13 cellular contexts compared by ENCODE assay signal in genomic region chr4:141652161-141652778, GRCh38. TPM values are rescaled to one million over a fixed set of nuclear protein-coding genes. Genes with fewer than 3 reads are reported as not detected.
A peak's percentile ranks its signal among the peaks of the same experiment; 100 is the strongest.
DNase-seq lines count a peak whose midpoint lies in the region; ATAC-seq, FAIRE-seq and TF ChIP-seq lines count a peak whose summit lies in the region.
"Had no signal": no experiment of that assay in that cellular context is flagged by ENCODE, and none has a peak within 500 bp of the region (broad histone marks: within the 10 kb centered on the region; RNA-seq: fewer than 3 reads in every experiment).

No MANE protein-coding gene starts in this region.

- H3K79me1 ChIP-seq in mesendoderm (ENCODE audit: low read length), result no peaks in the 10 kb centered on the region

- RAD21 ChIA-PET in GM12878 (lab: Charles Lee; ENCODE audit: unreplicated experiment), result no interaction called here

- in situ Hi-C loops in GM12878 (cut with MboI), result no loop called here

- intact Hi-C loops in GM12878 (cut with micrococcal nuclease; ENCODE audit: unreplicated experiment), result no loop called here
- intact Hi-C loops in left ventricle myocardium superior (cut with micrococcal nuclease), result no loop called here

- H2BK5ac ChIP-seq in mesendoderm (ENCODE audit: low read length), result no peak overlapping the region

- no peaks in the 10 kb centered on the region for H4K20me1 ChIP-seq in GM12878 (ENCODE audit: control insufficient read depth, insufficient read depth)

- SMC1A ChIA-PET in GM12878 (lab: Charles Lee; ENCODE audit: uncharacterized antibody, unreplicated experiment), result interaction anchor here (1.2 kb wide), 1 partner anchor 345 kb away, joined by 3 read pairs; no protein-coding TSS in a partner anchor

- no peak overlapping the region for H2AK5ac ChIP-seq in mesendoderm (ENCODE audit: low read length)

- TF ChIP-seq POLR2A in GM12878 (IDR thresholded peaks at IDR 0.05; ENCODE audit: low read depth, low read length), result no peak

- H3K27me3 ChIP-seq in GM12878 (replicated peaks in 1 of 2; ENCODE audit: control insufficient read depth in 2 of 2, insufficient read depth in 2 of 2, low read length in 1 of 2) (no peaks in the 10 kb centered on the region), skeletal muscle satellite cell (ENCODE audit: control insufficient read depth, insufficient read depth, low read length) (no peaks in the 10 kb centered on the region), mesendoderm (ENCODE audit: insufficient read depth, low read length, poor library complexity) (no peaks in the 10 kb centered on the region)
- H3K27me3 ChIP-seq: upper lobe of left lung had no signal

- TF ChIP-seq EP300 in GM12878 (IDR thresholded peaks at IDR 0.05; ENCODE audit: borderline replicate concordance in 1 of 2, control insufficient read depth in 1 of 2, low read depth in 2 of 2, low read length in 2 of 2), result no peak

- H3K4ac ChIP-seq in mesendoderm (ENCODE audit: low read depth, low read length), result no peak overlapping the region

- CTCF ChIA-PET in GM12878 (lab: Yijun Ruan, JAX), result interaction anchor here (1.5 kb wide), 2 partner anchors 10 to 23 kb away, joined by 4 read pairs; no protein-coding TSS in a partner anchor

- H2AFZ ChIP-seq in GM12878 (ENCODE audit: control insufficient read depth, low read depth, low read length), result no peak overlapping the region; the same call in 1 of the 2 replicates

- H3K27ac ChIP-seq in GM12878 (ENCODE audit: control insufficient read depth, insufficient read depth) (no peak overlapping the region), mesendoderm (ENCODE audit: low read depth, low read length) (no peak overlapping the region)

- H2BK120ac ChIP-seq in mesendoderm (ENCODE audit: low read depth, low read length), result no peak overlapping the region

- H3K4me2 ChIP-seq in GM12878 (ENCODE audit: control insufficient read depth, insufficient read depth), result no peak overlapping the region
- peak overlapping the region; percentile 0 for H3K4me2 ChIP-seq in skeletal muscle satellite cell (ENCODE audit: low read length)
- H3K4me2 ChIP-seq in mesendoderm (ENCODE audit: low read length), result no peak overlapping the region

- no peak overlapping the region for H2BK15ac ChIP-seq in mesendoderm (replicated peaks; ENCODE audit: low read depth)

- no peak overlapping the region for H3K4me3 ChIP-seq in GM12878
- H3K4me3 ChIP-seq in skeletal muscle satellite cell (ENCODE audit: low read length), result no peak overlapping the region
- no peak overlapping the region for H3K4me3 ChIP-seq in mesendoderm (ENCODE audit: low read length)
- H3K4me3 ChIP-seq: upper lobe of left lung had no signal

- peaks cover 30% of the 10 kb centered on the region for H3K79me2 ChIP-seq in GM12878 (ENCODE audit: control insufficient read depth, insufficient read depth, low read length)
- no peaks in the 10 kb centered on the region for H3K79me2 ChIP-seq in mesendoderm (ENCODE audit: control insufficient read depth, insufficient read depth, low read length)

- no peak for TF ChIP-seq RAD21 in GM12878 (IDR thresholded peaks at IDR 0.05; ENCODE audit: insufficient read depth, low read depth, low read length)

- H3K9me3 ChIP-seq in GM12878 (replicated peaks; ENCODE audit: control insufficient read depth, insufficient read depth, low read length) (no peaks in the 10 kb centered on the region; the same call in 1 of the 3 replicates), skeletal muscle satellite cell (replicated peaks; ENCODE audit: low read length) (no peaks in the 10 kb centered on the region)
- H3K9me3 ChIP-seq: upper lobe of left lung had no signal

- no peaks in the 10 kb centered on the region; a peak in 1 of 4 replicates for H3K36me3 ChIP-seq in GM12878 (ENCODE audit: control insufficient read depth in 2 of 2, insufficient read depth in 2 of 2, low read length in 1 of 2)
- H3K36me3 ChIP-seq in skeletal muscle satellite cell (ENCODE audit: insufficient read depth, low read length), result no peaks in the 10 kb centered on the region
- H3K36me3 ChIP-seq in mesendoderm (ENCODE audit: control insufficient read depth, insufficient read depth, low read length), result no peaks in the 10 kb centered on the region
- H3K36me3 ChIP-seq: upper lobe of left lung had no signal

- H3K23ac ChIP-seq in mesendoderm (ENCODE audit: low read length), result no peak overlapping the region

- no peak overlapping the region for H3K56ac ChIP-seq in mesendoderm (ENCODE audit: low read length)

- no peaks in the 10 kb centered on the region for H3K4me1 ChIP-seq in GM12878 (ENCODE audit: control insufficient read depth, insufficient read depth, low read length)
- peaks cover 20% of the 10 kb centered on the region for H3K4me1 ChIP-seq in skeletal muscle satellite cell (ENCODE audit: control insufficient read depth, insufficient read depth, low read length)
- no peaks in the 10 kb centered on the region for H3K4me1 ChIP-seq in mesendoderm (ENCODE audit: control insufficient read depth, low read depth, low read length)

- BruUV-seq in GM12878 (replicated peaks; lab: Mats Ljungman, UMichigan), result no TSS peak

- H3K9ac ChIP-seq in GM12878 (ENCODE audit: control insufficient read depth, insufficient read depth, low read length) (no peak overlapping the region), skeletal muscle satellite cell (ENCODE audit: low read depth, low read length) (no peak overlapping the region), mesendoderm (ENCODE audit: low read length) (no peak overlapping the region)

- ATAC-seq in GM12878 (no peak; the same call in 2 of the 3 replicates), left ventricle myocardium superior (peak; percentile 65), HG03097 (IDR thresholded peaks at IDR 0.05; ENCODE audit: low FRiP score, unreplicated experiment) (no peak)
- ATAC-seq: HCT116 had no signal

- DNase-seq in Daoy (ENCODE audit: low read depth) (peak; percentile 22), GM12878 (ENCODE audit: low read depth, low spot score) (no peak), left ventricle myocardium superior (no peak), mesendoderm (no peak), occipital lobe (lab: John Stamatoyannopoulos, UW) (no peak), NCI-H146 (lab: John Stamatoyannopoulos, UW) (no peak)
- DNase-seq: CD4-positive, alpha-beta T cell; RPMI8226; upper lobe of left lung had no signal

- H3K18ac ChIP-seq in mesendoderm (ENCODE audit: low read length), result no peak overlapping the region

- no peak overlapping the region for H4K8ac ChIP-seq in mesendoderm (ENCODE audit: low read depth, low read length)

- 33% methylated on average over 4 of the region's 4 CpGs for WGBS in GM12878 (ENCODE audit: insufficient coverage, insufficient replicate concordance, low lambda C conversion rate, missing lambda C conversion rate)
- no CpG with 5 or more reads among the region's 4 CpGs for WGBS in mesendoderm (ENCODE audit: extremely low coverage, insufficient coverage, low lambda C conversion rate)

- POLR2A ChIA-PET in GM12878 (lab: Charles Lee), result no interaction called here

- H4K5ac ChIP-seq in mesendoderm (ENCODE audit: low read length), result no peak overlapping the region

- no peak for TF ChIP-seq CTCF in GM12878 (IDR thresholded peaks at IDR 0.05 in 2 of 3, conservative IDR thresholded peaks at IDR 0.05 in 1 of 3; ENCODE audit: control insufficient read depth in 2 of 3, extremely low read depth in 1 of 3, insufficient read depth in 1 of 3, low read depth in 3 of 3, low read length in 3 of 3)

- no peak for FAIRE-seq in GM12878 (lab: Jason Lieb, UNC)
- FAIRE-seq: GM19239 had no signal

TF ChIP-seq in GM12878, 131 proteins besides CTCF, POLR2A, EP300 and RAD21 (continues in another document):
- TF ChIP-seq RAD51 (IDR thresholded peaks at IDR 0.05), result peak; percentile 35; the same call in 1 of the 2 replicates
- TF ChIP-seq IKZF2 (IDR thresholded peaks at IDR 0.05), result no peak
- no peak for TF ChIP-seq SUZ12 (IDR thresholded peaks at IDR 0.05; ENCODE audit: unreplicated experiment)
- no peak for TF ChIP-seq ATF2 (IDR thresholded peaks at IDR 0.05; ENCODE audit: low read length)

RNA-seq across cellular contexts. Expression of gene IL15, which starts 15.9 kb away (rescaled TPM):
- 1.5 and 3.4 TPM in 2 replicates for total RNA-seq in Daoy (2014; rRNA removed; shearing (Covaris generic))
- total RNA-seq in GM12878 (2013; cell fraction: nucleolus; rRNA removed), result 99.5 and 111 TPM in 2 replicates
- total RNA-seq in GM12878 (2014; rRNA removed) (9.8 and 12.8 TPM in 2 replicates), GM12878 (2014; rRNA removed; fragmentation: Illumina TruSeq; extraction: Trizol) (7.1 and 9.2 TPM in 2 replicates), GM12878 (2021) (7.0 and 8.1 TPM in 2 replicates), left ventricle myocardium superior (1.7 TPM), occipital lobe (0.31 TPM)
- 4.7 TPM for polyA plus RNA-seq in GM12878 (2011; ENCODE audit: low read depth)
- polyA plus RNA-seq in GM12878 (2011; rRNA removed) (9.7 and 15.2 TPM in 2 replicates), GM12878 (2014; fragmentation: Illumina TruSeq; extraction: Trizol) (6.4 and 9.3 TPM in 2 replicates), GM12878 (2014; fragmentation: Nextera tagmentation; extraction: Ambion mirVana) (1 to 10 TPM; 6.0 to 7.3 TPM), GM12878 (2014; rRNA removed) (9.0 and 9.2 TPM in 2 replicates), GM12878 (2016; fragmentation: Nextera tagmentation; extraction: Ambion mirVana) (10 to 100 TPM; 10.6 to 11.4 TPM)
- 2.6 and 3.0 TPM in 2 replicates for polyA plus RNA-seq in GM12878 (2011; cell fraction: cytosol; rRNA removed)
- 16.0 and 16.7 TPM in 2 replicates for polyA plus RNA-seq in GM12878 (2011; cell fraction: nucleus; rRNA removed)
- 8.9 and 13.7 TPM in 2 replicates for polyA plus RNA-seq in GM12878 (2012)
- 5.2 and 5.3 TPM in 2 replicates for polyA minus RNA-seq in GM12878 (2011; rRNA and poly(A)+ RNA removed)
- polyA minus RNA-seq in GM12878 (2011; cell fraction: cytosol; rRNA and poly(A)+ RNA removed), result 2.8 and 2.9 TPM in 2 replicates
- 19.3 and 29.9 TPM in 2 replicates for polyA minus RNA-seq in GM12878 (2011; cell fraction: nucleus; rRNA and poly(A)+ RNA removed)
- total RNA-seq in skeletal muscle satellite cell (2012; rRNA removed), result 1.7 and 2.3 TPM in 2 replicates
- 0.81 TPM for polyA plus RNA-seq in mesendoderm (2013, experiment 1 of 2)
- 0.69 TPM for polyA plus RNA-seq in mesendoderm (2013, experiment 2 of 2)
